Comparison of ENCODE assay signal across 18 cellular contexts in the genomic region with DNA sequence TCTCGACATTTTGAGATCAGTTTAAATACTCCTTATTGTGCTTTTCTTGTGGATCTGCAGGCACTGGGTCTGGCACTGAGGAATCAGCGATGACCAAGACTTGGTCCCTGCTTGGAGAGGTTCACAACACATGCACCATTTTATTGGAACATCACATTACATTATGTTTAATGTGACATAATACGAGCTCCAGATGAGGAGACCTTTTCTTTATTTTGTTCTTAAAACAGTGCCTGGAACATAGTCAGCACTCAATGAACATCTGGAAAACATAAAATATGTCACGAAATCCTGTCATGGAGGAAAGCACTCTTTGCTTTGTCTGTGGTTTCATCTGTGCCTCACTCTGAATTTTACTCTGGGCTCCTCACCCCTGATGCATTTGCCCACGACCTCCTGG.
DNase-seq lines count a peak whose midpoint lies in the region; ATAC-seq and TF ChIP-seq lines count a peak whose summit lies in the region.
"Had no signal": no experiment of that assay in that cellular context is flagged by ENCODE, and none has a peak within 500 bp of the region (broad histone marks: within the 10 kb centered on the region; RNA-seq: fewer than 3 reads in every experiment).

No MANE protein-coding gene starts in this region.

- H3K36me3 Mint-ChIP-seq in activated CD4-positive, alpha-beta T cell treated with anti-CD3 and anti-CD28 coated beads, Interleukin-2, amount 10 ng/mL, durations not matched to agents 24 days and 14 days (ENCODE audit: low read depth), result no peaks in the 10 kb centered on the region
- peaks cover 39% of the 10 kb centered on the region for H3K36me3 Mint-ChIP-seq in nephron progenitor cell (ENCODE audit: low read depth)
- H3K36me3 Mint-ChIP-seq: CD14-positive monocyte; CD8-positive, alpha-beta memory T cell had no signal

- intact Hi-C loops in activated CD4-positive, alpha-beta T cell treated with anti-CD3 and anti-CD28 coated beads, Interleukin-2, amount 10 ng/mL, durations not matched to agents 24 days and 14 days (cut with micrococcal nuclease), result no loop called here

- H3K27me3 Mint-ChIP-seq in activated CD4-positive, alpha-beta T cell treated with anti-CD3 and anti-CD28 coated beads, Interleukin-2, amount 10 ng/mL, durations not matched to agents 24 days and 14 days, result no peaks in the 10 kb centered on the region
- no peaks in the 10 kb centered on the region for H3K27me3 Mint-ChIP-seq in nephron progenitor cell (ENCODE audit: low read depth, poor library complexity)
- H3K27me3 Mint-ChIP-seq: CD4-positive, alpha-beta T cell had no signal

- DNase-seq in activated CD4-positive, alpha-beta T cell treated with anti-CD3 and anti-CD28 coated beads, Interleukin-2, amount 10 ng/mL, durations not matched to agents 24 days and 14 days, result no peak
- no peak for DNase-seq in activated CD4-positive, alpha-beta T cell treated with anti-CD3 and anti-CD28 coated beads for 1 hour
- peak; percentile 6 for DNase-seq in RPMI7951 (ENCODE audit: low read depth)
- no peak for DNase-seq in nephron progenitor cell
- no peak for DNase-seq in stimulated activated naive CD4-positive, alpha-beta T cell (lab: John Stamatoyannopoulos, UW)
- DNase-seq in stimulated activated naive CD4-positive, alpha-beta T cell treated with Interleukin-2 at 50 U/mL for 16 hours (lab: John Stamatoyannopoulos, UW), result no peak
- DNase-seq in MV-4-11 (lab: John Stamatoyannopoulos, UW), result no peak
- DNase-seq: CD4-positive, alpha-beta T cell; CD8-positive, alpha-beta memory T cell; DMS 273 treated with DMSO at 0.1 percent for 48 hours; DMS79; EL; GDM1; GOT3 had no signal

- ATAC-seq in SK-N-SH treated with all-trans-retinoic acid at 6 μM for 48 hours, result peak; percentile 41
- ATAC-seq: GM12878 had no signal

- H3K27ac Mint-ChIP-seq in activated CD4-positive, alpha-beta T cell treated with anti-CD3 and anti-CD28 coated beads, Interleukin-2, amount 10 ng/mL, durations not matched to agents 24 days and 14 days, result peak overlapping the region; percentile 48
- H3K27ac Mint-ChIP-seq in nephron progenitor cell, result peak overlapping the region; percentile 67
- H3K27ac Mint-ChIP-seq: B cell; CD4-positive, alpha-beta T cell; CD8-positive, alpha-beta memory T cell had no signal

- no peak overlapping the region for H3K4me3 Mint-ChIP-seq in activated CD4-positive, alpha-beta T cell treated with anti-CD3 and anti-CD28 coated beads, Interleukin-2, amount 10 ng/mL, durations not matched to agents 24 days and 14 days
- no peak overlapping the region for H3K4me3 Mint-ChIP-seq in nephron progenitor cell
- H3K4me3 Mint-ChIP-seq: B cell; CD14-positive monocyte; CD4-positive, alpha-beta T cell; CD8-positive, alpha-beta memory T cell had no signal

- no peaks in the 10 kb centered on the region for H3K4me1 Mint-ChIP-seq in activated CD4-positive, alpha-beta T cell treated with anti-CD3 and anti-CD28 coated beads, Interleukin-2, amount 10 ng/mL, durations not matched to agents 24 days and 14 days
- H3K4me1 Mint-ChIP-seq in nephron progenitor cell, result peaks cover 25% of the 10 kb centered on the region
- H3K4me1 Mint-ChIP-seq: B cell; CD14-positive monocyte; CD8-positive, alpha-beta memory T cell had no signal

- no peak for TF ChIP-seq CTCF in nephron progenitor cell (IDR thresholded peaks at IDR 0.05)

- peaks cover 16% of the 10 kb centered on the region for H3K9me3 Mint-ChIP-seq in activated CD4-positive, alpha-beta T cell treated with anti-CD3 and anti-CD28 coated beads, Interleukin-2, amount 10 ng/mL, durations not matched to agents 24 days and 14 days
- peaks cover 6% of the 10 kb centered on the region for H3K9me3 Mint-ChIP-seq in nephron progenitor cell
- H3K9me3 Mint-ChIP-seq: CD4-positive, alpha-beta T cell; CD8-positive, alpha-beta memory T cell had no signal

TF ChIP-seq in SK-N-SH treated with all-trans-retinoic acid at 6 μM for 48 hours, 23 proteins besides CTCF, POLR2A, EP300 and RAD21:
- TF ChIP-seq SNAI2 (CRISPR knock-in tag; IDR thresholded peaks at IDR 0.05), result no peak
- no peak for TF ChIP-seq TSHZ2 (CRISPR knock-in tag; IDR thresholded peaks at IDR 0.05)
- no peak for TF ChIP-seq ISL1 (CRISPR knock-in tag; IDR thresholded peaks at IDR 0.05)
- TF ChIP-seq PATZ1 (CRISPR knock-in tag; IDR thresholded peaks at IDR 0.05; ENCODE audit: borderline replicate concordance), result no peak
- no peak for TF ChIP-seq BACH2 (CRISPR knock-in tag; IDR thresholded peaks at IDR 0.05; ENCODE audit: borderline replicate concordance)
